ENCODE assay signal across 17 cellular contexts in the genomic region with DNA sequence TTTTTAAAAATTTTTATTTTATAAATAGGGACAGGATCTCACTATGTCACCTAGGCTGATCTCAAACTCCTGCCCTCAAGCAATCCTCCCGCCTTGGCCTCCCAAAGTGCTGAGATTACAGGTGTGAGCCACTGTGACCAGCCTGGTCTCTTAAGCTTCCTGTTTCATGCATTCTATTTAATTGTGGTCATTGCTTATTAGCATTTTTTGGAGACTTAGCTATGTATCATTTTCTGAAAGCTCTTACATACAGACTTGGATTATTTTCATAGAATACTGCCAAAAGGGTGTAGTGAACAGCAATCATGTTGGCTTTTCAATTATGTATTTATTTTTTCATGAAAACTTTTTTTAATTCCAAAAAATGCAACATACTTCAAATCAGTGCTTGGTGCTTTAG. TPM values are rescaled to one million over a fixed set of nuclear protein-coding genes. Genes with fewer than 3 reads are reported as not detected.
A peak's percentile ranks its signal among the peaks of the same experiment; 100 is the strongest.
DNase-seq lines count a peak whose midpoint lies in the region; ATAC-seq, FAIRE-seq and TF ChIP-seq lines count a peak whose summit lies in the region.
"Had no signal": no experiment of that assay in that cellular context is flagged by ENCODE, and none has a peak within 500 bp of the region (broad histone marks: within the 10 kb centered on the region; RNA-seq: fewer than 3 reads in every experiment).

No MANE protein-coding gene starts in this region.

- peaks cover 2% of the 10 kb centered on the region for H3K4me1 Mint-ChIP-seq in astrocyte (ENCODE audit: low read depth, unreplicated experiment)
- no peaks in the 10 kb centered on the region for H3K4me1 Mint-ChIP-seq in MCF 10A (ENCODE audit: insufficient read depth, unreplicated experiment)
- no peaks in the 10 kb centered on the region for H3K4me1 Mint-ChIP-seq in type B pancreatic cell (ENCODE audit: unreplicated experiment)
- H3K4me1 Mint-ChIP-seq: CD14-positive monocyte; CD4-positive, alpha-beta memory T cell had no signal

- H3K27me3 ChIP-seq in astrocyte (ENCODE audit: insufficient read depth, low read length) (no peaks in the 10 kb centered on the region), left lung (no peaks in the 10 kb centered on the region)
- H3K27me3 ChIP-seq: BLaER1 had no signal

- H3K4me3 Mint-ChIP-seq in astrocyte (ENCODE audit: unreplicated experiment) (no peak overlapping the region), MCF 10A (ENCODE audit: unreplicated experiment) (no peak overlapping the region), type B pancreatic cell (no peak overlapping the region)
- H3K4me3 Mint-ChIP-seq: CD14-positive monocyte had no signal

- H4K20me1 ChIP-seq in astrocyte (ENCODE audit: insufficient read depth, low read length), result no peaks in the 10 kb centered on the region
- H4K20me1 ChIP-seq: BLaER1 had no signal

- H3K9me3 Mint-ChIP-seq in astrocyte (ENCODE audit: unreplicated experiment) (peaks cover 4% of the 10 kb centered on the region), MCF 10A (ENCODE audit: unreplicated experiment) (no peaks in the 10 kb centered on the region), type B pancreatic cell (peaks cover 8% of the 10 kb centered on the region)

- no peaks in the 10 kb centered on the region for H3K4me1 ChIP-seq in astrocyte (ENCODE audit: insufficient read depth, low read length)
- H3K4me1 ChIP-seq in left lung, result no peaks in the 10 kb centered on the region
- H3K4me1 ChIP-seq: BLaER1, HAP-1 had no signal

- H3K4me3 ChIP-seq in astrocyte (ENCODE audit: insufficient read depth, low read depth, low read length) (no peak overlapping the region), left lung (no peak overlapping the region)
- H3K4me3 ChIP-seq: BLaER1, HAP-1 had no signal

- ATAC-seq in left lung (no peak), SK-N-SH treated with all-trans-retinoic acid at 6 μM for 48 hours (no peak)

- TF ChIP-seq CTCF in astrocyte (IDR thresholded peaks at IDR 0.05; ENCODE audit: insufficient read depth, low read depth, low read length) (no peak), left lung (IDR thresholded peaks at IDR 0.05) (no peak), MCF 10A (IDR thresholded peaks at IDR 0.05; ENCODE audit: unreplicated experiment) (no peak), type B pancreatic cell (conservative IDR thresholded peaks at IDR 0.05) (no peak)

- H3K27ac ChIP-seq in astrocyte (ENCODE audit: low read depth, low read length), result no peak overlapping the region
- H3K27ac ChIP-seq in left lung, result no peak overlapping the region
- H3K27ac ChIP-seq: BLaER1 had no signal

- H3K36me3 Mint-ChIP-seq in astrocyte (ENCODE audit: low read depth, unreplicated experiment) (peaks cover 32% of the 10 kb centered on the region), MCF 10A (ENCODE audit: insufficient read depth, unreplicated experiment) (peaks cover 67% of the 10 kb centered on the region), type B pancreatic cell (peaks cover 38% of the 10 kb centered on the region)

- FAIRE-seq in astrocyte (lab: Jason Lieb, UNC), result no peak
- FAIRE-seq: A204.1, GM12891, GM19239 had no signal

- DNase-seq in GM04503 (ENCODE audit: low read depth), result peak; percentile 13
- DNase-seq in astrocyte (ENCODE audit: low read depth), result peak; percentile 71
- peak; percentile 9 for DNase-seq in kidney tubule cell (ENCODE audit: low spot score)
- DNase-seq in left lung, result no peak
- DNase-seq in MCF 10A (ENCODE audit: unreplicated experiment), result no peak
- no peak for DNase-seq in type B pancreatic cell (ENCODE audit: extremely low spot score, unreplicated experiment)
- DNase-seq: CD4-positive, alpha-beta memory T cell; DMS153; DMS79; GF-D8 had no signal

- no peak overlapping the region for H2AFZ ChIP-seq in astrocyte (ENCODE audit: low read depth, low read length)

- CTCF ChIA-PET in MCF 10A (lab: Yijun Ruan, JAX), result interaction anchor here (0.5 to 0.7 kb wide), 3 partner anchors 122 to 449 kb away, joined by 3 to 4 read pairs (median 3); no protein-coding TSS in a partner anchor

- H3K9ac ChIP-seq in astrocyte (ENCODE audit: low read length), result no peak overlapping the region
- H3K9ac ChIP-seq: BLaER1 had no signal

- no peak overlapping the region for H3K27ac Mint-ChIP-seq in astrocyte (ENCODE audit: unreplicated experiment)
- H3K27ac Mint-ChIP-seq in MCF 10A (ENCODE audit: low read depth, unreplicated experiment), result no peak overlapping the region
- no peak overlapping the region for H3K27ac Mint-ChIP-seq in type B pancreatic cell
- H3K27ac Mint-ChIP-seq: CD14-positive monocyte had no signal

- H3K79me2 ChIP-seq in astrocyte (ENCODE audit: insufficient read depth, low read length), result no peaks in the 10 kb centered on the region

- no peaks in the 10 kb centered on the region for H3K27me3 Mint-ChIP-seq in astrocyte (ENCODE audit: low read depth, unreplicated experiment)
- H3K27me3 Mint-ChIP-seq in MCF 10A (ENCODE audit: insufficient read depth, unreplicated experiment), result no peaks in the 10 kb centered on the region
- no peaks in the 10 kb centered on the region for H3K27me3 Mint-ChIP-seq in type B pancreatic cell
- H3K27me3 Mint-ChIP-seq: CD4-positive, alpha-beta memory T cell had no signal

- no TSS peak for BruUV-seq in MCF 10A (replicated peaks; lab: Mats Ljungman, UMichigan)

- H3K9me3 ChIP-seq in astrocyte (ENCODE audit: insufficient read depth, low read depth, low read length) (no peaks in the 10 kb centered on the region), left lung (no peaks in the 10 kb centered on the region)
- H3K9me3 ChIP-seq: HAP-1 had no signal

- peaks cover 5% of the 10 kb centered on the region for H3K36me3 ChIP-seq in astrocyte (ENCODE audit: insufficient read depth, low read length)
- peaks cover 0 to 79% of the 10 kb centered on the region in 2 donors for H3K36me3 ChIP-seq in left lung

- H3K4me2 ChIP-seq in astrocyte (ENCODE audit: low read length), result no peak overlapping the region
- H3K4me2 ChIP-seq: BLaER1 had no signal

- intact Hi-C loops in left lung (cut with DNase I) (no loop called here), MCF 10A (cut with micrococcal nuclease) (no loop called here)

- POLR2A ChIA-PET in MCF 10A (lab: Yijun Ruan, JAX), result no interaction called here

TF ChIP-seq in SK-N-SH treated with all-trans-retinoic acid at 6 μM for 48 hours, 23 proteins besides CTCF, POLR2A, EP300 and RAD21:
- TF ChIP-seq ESRRG (CRISPR knock-in tag; IDR thresholded peaks at IDR 0.05) (no peak), ZFP30 (CRISPR knock-in tag; IDR thresholded peaks at IDR 0.05) (no peak), SNAI2 (CRISPR knock-in tag; IDR thresholded peaks at IDR 0.05) (no peak), ZNF565 (CRISPR knock-in tag; conservative IDR thresholded peaks at IDR 0.05; ENCODE audit: low read depth) (no peak), PPARA (CRISPR knock-in tag; IDR thresholded peaks at IDR 0.05; ENCODE audit: borderline replicate concordance) (no peak)
- TF ChIP-seq, protein P1, sequence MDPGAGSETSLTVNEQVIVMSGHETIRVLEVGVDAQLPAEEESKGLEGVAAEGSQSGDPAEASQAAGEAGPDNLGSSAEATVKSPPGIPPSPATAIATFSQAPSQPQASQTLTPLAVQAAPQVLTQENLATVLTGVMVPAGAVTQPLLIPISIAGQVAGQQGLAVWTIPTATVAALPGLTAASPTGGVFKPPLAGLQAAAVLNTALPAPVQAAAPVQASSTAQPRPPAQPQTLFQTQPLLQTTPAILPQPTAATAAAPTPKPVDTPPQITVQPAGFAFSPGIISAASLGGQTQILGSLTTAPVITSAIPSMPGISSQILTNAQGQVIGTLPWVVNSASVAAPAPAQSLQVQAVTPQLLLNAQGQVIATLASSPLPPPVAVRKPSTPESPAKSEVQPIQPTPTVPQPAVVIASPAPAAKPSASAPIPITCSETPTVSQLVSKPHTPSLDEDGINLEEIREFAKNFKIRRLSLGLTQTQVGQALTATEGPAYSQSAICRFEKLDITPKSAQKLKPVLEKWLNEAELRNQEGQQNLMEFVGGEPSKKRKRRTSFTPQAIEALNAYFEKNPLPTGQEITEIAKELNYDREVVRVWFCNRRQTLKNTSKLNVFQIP (CRISPR knock-in tag; IDR thresholded peaks at IDR 0.05; ENCODE audit: borderline replicate concordance, low read depth), result no peak
- TF ChIP-seq, protein P2, sequence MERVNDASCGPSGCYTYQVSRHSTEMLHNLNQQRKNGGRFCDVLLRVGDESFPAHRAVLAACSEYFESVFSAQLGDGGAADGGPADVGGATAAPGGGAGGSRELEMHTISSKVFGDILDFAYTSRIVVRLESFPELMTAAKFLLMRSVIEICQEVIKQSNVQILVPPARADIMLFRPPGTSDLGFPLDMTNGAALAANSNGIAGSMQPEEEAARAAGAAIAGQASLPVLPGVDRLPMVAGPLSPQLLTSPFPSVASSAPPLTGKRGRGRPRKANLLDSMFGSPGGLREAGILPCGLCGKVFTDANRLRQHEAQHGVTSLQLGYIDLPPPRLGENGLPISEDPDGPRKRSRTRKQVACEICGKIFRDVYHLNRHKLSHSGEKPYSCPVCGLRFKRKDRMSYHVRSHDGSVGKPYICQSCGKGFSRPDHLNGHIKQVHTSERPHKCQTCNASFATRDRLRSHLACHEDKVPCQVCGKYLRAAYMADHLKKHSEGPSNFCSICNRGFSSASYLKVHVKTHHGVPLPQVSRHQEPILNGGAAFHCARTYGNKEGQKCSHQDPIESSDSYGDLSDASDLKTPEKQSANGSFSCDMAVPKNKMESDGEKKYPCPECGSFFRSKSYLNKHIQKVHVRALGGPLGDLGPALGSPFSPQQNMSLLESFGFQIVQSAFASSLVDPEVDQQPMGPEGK (CRISPR knock-in tag; IDR thresholded peaks at IDR 0.05; ENCODE audit: borderline replicate concordance), result no peak

RNA-seq across cellular contexts. Expression of a gene that starts 51.5 kb away (rescaled TPM):
- total RNA-seq in astrocyte (49.0 and 50.2 TPM in 2 replicates), left lung (10 to 100 TPM; 39.4 to 47.4 TPM), MCF 10A (2022) (39.1 and 50.1 TPM in 2 replicates), type B pancreatic cell (ENCODE audit: low replicate concordance) (54.4 and 60.7 TPM in 2 replicates)

Comparison
In these comparisons a context has a peak if more than half of its experiments do, and no peak if none do; other contexts are left out.
1. DNase-seq: peak in GM04503 (single experiment), astrocyte (single experiment) and kidney tubule cell (single experiment); none in left lung (0 of 2), MCF 10A (single experiment) and type B pancreatic cell (single experiment).